ENCODE assay signal across 20 cellular contexts in the genomic region with DNA sequence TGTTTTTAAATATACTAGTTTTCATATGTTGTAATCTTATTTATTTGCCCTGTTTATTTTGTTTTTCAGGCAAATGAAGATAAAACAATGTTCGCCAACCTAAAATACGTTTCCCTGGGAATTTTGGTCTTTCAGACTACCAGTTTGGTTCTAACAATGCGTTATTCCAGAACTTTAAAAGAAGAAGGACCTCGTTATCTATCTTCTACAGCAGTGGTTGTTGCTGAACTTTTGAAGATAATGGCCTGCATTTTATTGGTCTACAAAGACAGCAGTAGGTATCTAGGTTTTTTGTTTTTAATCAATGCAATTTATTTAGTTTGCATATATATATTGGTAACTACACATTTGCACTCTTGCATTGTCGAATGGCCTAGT. TPM values are rescaled to one million over a fixed set of nuclear protein-coding genes. Genes with fewer than 3 reads are reported as not detected.
DNase-seq lines count a peak whose midpoint lies in the region; ATAC-seq and TF ChIP-seq lines count a peak whose summit lies in the region.
"Had no signal": no experiment of that assay in that cellular context is flagged by ENCODE, and none has a peak within 500 bp of the region (broad histone marks: within the 10 kb centered on the region; RNA-seq: fewer than 3 reads in every experiment).

No MANE protein-coding gene starts in this region.

- TF ChIP-seq EP300 in upper lobe of left lung (IDR thresholded peaks at IDR 0.05) = no peak

- POLR2A ChIA-PET in Caco-2 (lab: Charles Lee) (no interaction called here), WTC11 (lab: Charles Lee) (no interaction called here)

- H3K36me3 ChIP-seq in Caco-2 (ENCODE audit: control insufficient read depth, insufficient read depth, low read length) (no peaks in the 10 kb centered on the region), HUES6 (ENCODE audit: control insufficient read depth, insufficient read depth, low read length) (peaks cover 8% of the 10 kb centered on the region), parathyroid adenoma (ENCODE audit: control insufficient read depth, insufficient read depth, low read length) (no peaks in the 10 kb centered on the region), upper lobe of left lung (peaks cover 0 to 30% (median 2%) of the 10 kb centered on the region in 4 donors)

- DNase-seq in Caco-2 = no peak
- no peak for DNase-seq in WTC11 (ENCODE audit: low spot score)
- DNase-seq in stimulated activated CD4-positive, alpha-beta T cell treated with anti-CD3 and anti-CD28 coated beads, Interleukin-4, amount 100 ng/mL, for 24 hours = no peak
- DNase-seq in upper lobe of left lung = no peak
- no peak for DNase-seq in left colon
- DNase-seq: DMS79, MG63, NCI-H1048, NCI-H1417 treated with DMSO at 0.1 percent for 48 hours, NCI-H187 treated with DMSO at 0.1 percent for 48 hours, NCI-H2107, NCI-H446 treated with DMSO at 0.1 percent for 48 hours, NCI-H526 treated with DMSO at 0.1 percent for 48 hours, SHP77 treated with DMSO at 0.1 percent for 48 hours had no signal

- H3K9ac ChIP-seq in HUES6 (ENCODE audit: low read length) (no peak overlapping the region), parathyroid adenoma (no peak overlapping the region)

- no peak for TF ChIP-seq CTCF in Caco-2 (IDR thresholded peaks at IDR 0.05; ENCODE audit: insufficient read depth in 1 of 2, low read depth in 1 of 2, low read length in 1 of 2, severe bottlenecking in 1 of 2, unreplicated experiment in 1 of 2)
- TF ChIP-seq CTCF in WTC11 (IDR thresholded peaks at IDR 0.05) = no peak
- TF ChIP-seq CTCF in parathyroid adenoma (IDR thresholded peaks at IDR 0.05) = no peak
- no peak for TF ChIP-seq CTCF in upper lobe of left lung (IDR thresholded peaks at IDR 0.05)

- H3K79me2 ChIP-seq in parathyroid adenoma = peaks cover 2% of the 10 kb centered on the region

- H3K4me2 ChIP-seq in parathyroid adenoma (ENCODE audit: low read length) = peak overlapping the region; percentile 1

- no peak for ATAC-seq in WTC11
- ATAC-seq in GM21576 (IDR thresholded peaks at IDR 0.05; ENCODE audit: unreplicated experiment) = no peak
- no peak for ATAC-seq in upper lobe of left lung (ENCODE audit: low FRiP score in 2 of 2)
- ATAC-seq in left colon = no peak

- CTCF ChIA-PET in Caco-2 (lab: Charles Lee) (no interaction called here), WTC11 (lab: Charles Lee) (no interaction called here)

- H3K4me1 Mint-ChIP-seq in Caco-2 (ENCODE audit: low read depth, unreplicated experiment) (no peaks in the 10 kb centered on the region), WTC11 (0 out of 2 replicates have a peak, but pooled peaks cover 7% of the 10 kb centered on the region)
- H3K4me1 Mint-ChIP-seq: CD14-positive monocyte had no signal

- no peaks in the 10 kb centered on the region for H3K4me1 ChIP-seq in Caco-2
- no peaks in the 10 kb centered on the region for H3K4me1 ChIP-seq in HUES6 (ENCODE audit: control insufficient read depth, insufficient read depth, low read length)
- H3K4me1 ChIP-seq in parathyroid adenoma = no peaks in the 10 kb centered on the region
- no peaks in the 10 kb centered on the region for H3K4me1 ChIP-seq in upper lobe of left lung

- TF ChIP-seq POLR2A in upper lobe of left lung (IDR thresholded peaks at IDR 0.05) = no peak

- H3K9me3 Mint-ChIP-seq in Caco-2 (ENCODE audit: unreplicated experiment) (no peaks in the 10 kb centered on the region), WTC11 (peaks cover 26% of the 10 kb centered on the region)

- H3K9me3 ChIP-seq in Caco-2 (peaks cover 6% of the 10 kb centered on the region; the same call in 1 of the 2 replicates), HUES6 (ENCODE audit: control insufficient read depth, insufficient read depth, low read depth, low read length) (peaks cover 8% of the 10 kb centered on the region; the same call in 1 of the 2 replicates), parathyroid adenoma (ENCODE audit: control insufficient read depth, low read length) (no peaks in the 10 kb centered on the region), upper lobe of left lung (peaks cover 6 to 11% (median 10%) of the 10 kb centered on the region in 4 donors)

- no peak overlapping the region for H2AFZ ChIP-seq in parathyroid adenoma

- intact Hi-C loops in Caco-2 (cut with micrococcal nuclease; ENCODE audit: unreplicated experiment) (no loop called here), left colon (cut with DNase I, micrococcal nuclease) (no loop called here)

- H3K27ac Mint-ChIP-seq in Caco-2 (ENCODE audit: unreplicated experiment) (no peak overlapping the region), WTC11 (peak overlapping the region; percentile 13; the same call in 1 of the 2 replicates)
- H3K27ac Mint-ChIP-seq: CD14-positive monocyte had no signal

- 98% methylated on average over 5 of the region's 5 CpGs for WGBS in upper lobe of left lung, 2 donors

- no peak overlapping the region for H3K4me3 Mint-ChIP-seq in Caco-2 (ENCODE audit: unreplicated experiment)
- H3K4me3 Mint-ChIP-seq in WTC11 = no peak overlapping the region
- H3K4me3 Mint-ChIP-seq: CD14-positive monocyte had no signal

- H3K27me3 ChIP-seq in Caco-2 (replicated peaks; ENCODE audit: control insufficient read depth, insufficient read depth, low read length) (no peaks in the 10 kb centered on the region), HUES6 (ENCODE audit: control insufficient read depth, insufficient read depth, low read length) (no peaks in the 10 kb centered on the region), parathyroid adenoma (ENCODE audit: control insufficient read depth, insufficient read depth, low read length) (no peaks in the 10 kb centered on the region), upper lobe of left lung (no peaks in the 10 kb centered on the region)
- H3K27me3 ChIP-seq: MG63 had no signal

- H3K27me3 Mint-ChIP-seq in Caco-2 (ENCODE audit: insufficient read depth, unreplicated experiment) (no peaks in the 10 kb centered on the region), WTC11 (ENCODE audit: low read depth) (no peaks in the 10 kb centered on the region)

- H3K27ac ChIP-seq in HUES6 (ENCODE audit: low read depth, low read length) (0 out of 2 replicates have a peak overlapping the region, but pooled peaks have one; percentile 21), parathyroid adenoma (no peak overlapping the region), upper lobe of left lung (no peak overlapping the region)
- H3K27ac ChIP-seq: RWPE1, SK-N-MC had no signal

- H3K4me3 ChIP-seq in Caco-2 (ENCODE audit: low read depth, low read length) (no peak overlapping the region), HUES6 (ENCODE audit: low read depth, low read length) (no peak overlapping the region), parathyroid adenoma (ENCODE audit: low read depth, low read length) (no peak overlapping the region), upper lobe of left lung (no peak overlapping the region)
- H3K4me3 ChIP-seq: MG63, SK-N-MC had no signal

- H3K36me3 Mint-ChIP-seq in Caco-2 (ENCODE audit: insufficient read depth, unreplicated experiment) = peaks cover 7% of the 10 kb centered on the region
- H3K36me3 Mint-ChIP-seq in WTC11 = peaks cover 38% of the 10 kb centered on the region

- TSS peak; percentile 10 for BruUV-seq in Caco-2 (replicated peaks; lab: Mats Ljungman, UMichigan)

TF ChIP-seq in WTC11, 78 proteins besides CTCF, POLR2A, EP300 and RAD21 (continues in another document):
- TF ChIP-seq GABPB1 (CRISPR knock-in tag; IDR thresholded peaks at IDR 0.05) (no peak), HMGA2 (CRISPR knock-in tag; IDR thresholded peaks at IDR 0.05) (no peak), IRF2 (CRISPR knock-in tag; IDR thresholded peaks at IDR 0.05; ENCODE audit: borderline replicate concordance, low read depth) (no peak), FOXK1 (CRISPR knock-in tag; IDR thresholded peaks at IDR 0.05) (no peak), ZNF263 (CRISPR knock-in tag; IDR thresholded peaks at IDR 0.05; ENCODE audit: low read depth) (no peak), ZNF671 (CRISPR knock-in tag; IDR thresholded peaks at IDR 0.05) (no peak), SMAD3 (CRISPR knock-in tag; IDR thresholded peaks at IDR 0.05; ENCODE audit: borderline replicate concordance) (no peak), OVOL2 (CRISPR knock-in tag; IDR thresholded peaks at IDR 0.05; ENCODE audit: borderline replicate concordance) (no peak), ATF1 (CRISPR knock-in tag; IDR thresholded peaks at IDR 0.05) (no peak), CBFB (CRISPR knock-in tag; IDR thresholded peaks at IDR 0.05; ENCODE audit: low read depth) (no peak), SP1 (CRISPR knock-in tag; conservative IDR thresholded peaks at IDR 0.05) (no peak), NR3C1 (CRISPR knock-in tag; conservative IDR thresholded peaks at IDR 0.05; ENCODE audit: low read depth) (no peak), TCF7 (CRISPR knock-in tag; IDR thresholded peaks at IDR 0.05; ENCODE audit: low read depth) (no peak), MYBL2 (CRISPR knock-in tag; IDR thresholded peaks at IDR 0.05) (no peak), TEAD1 (CRISPR knock-in tag; IDR thresholded peaks at IDR 0.05) (no peak)
- TF ChIP-seq, protein P1, sequence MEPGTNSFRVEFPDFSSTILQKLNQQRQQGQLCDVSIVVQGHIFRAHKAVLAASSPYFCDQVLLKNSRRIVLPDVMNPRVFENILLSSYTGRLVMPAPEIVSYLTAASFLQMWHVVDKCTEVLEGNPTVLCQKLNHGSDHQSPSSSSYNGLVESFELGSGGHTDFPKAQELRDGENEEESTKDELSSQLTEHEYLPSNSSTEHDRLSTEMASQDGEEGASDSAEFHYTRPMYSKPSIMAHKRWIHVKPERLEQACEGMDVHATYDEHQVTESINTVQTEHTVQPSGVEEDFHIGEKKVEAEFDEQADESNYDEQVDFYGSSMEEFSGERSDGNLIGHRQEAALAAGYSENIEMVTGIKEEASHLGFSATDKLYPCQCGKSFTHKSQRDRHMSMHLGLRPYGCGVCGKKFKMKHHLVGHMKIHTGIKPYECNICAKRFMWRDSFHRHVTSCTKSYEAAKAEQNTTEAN (CRISPR knock-in tag; IDR thresholded peaks at IDR 0.05) = no peak
- TF ChIP-seq, protein P2, sequence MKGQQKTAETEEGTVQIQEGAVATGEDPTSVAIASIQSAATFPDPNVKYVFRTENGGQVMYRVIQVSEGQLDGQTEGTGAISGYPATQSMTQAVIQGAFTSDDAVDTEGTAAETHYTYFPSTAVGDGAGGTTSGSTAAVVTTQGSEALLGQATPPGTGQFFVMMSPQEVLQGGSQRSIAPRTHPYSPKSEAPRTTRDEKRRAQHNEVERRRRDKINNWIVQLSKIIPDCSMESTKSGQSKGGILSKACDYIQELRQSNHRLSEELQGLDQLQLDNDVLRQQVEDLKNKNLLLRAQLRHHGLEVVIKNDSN (CRISPR knock-in tag; IDR thresholded peaks at IDR 0.05) = no peak

RNA-seq across cellular contexts. Expression of a gene that starts 23.7 kb away (rescaled TPM):
- total RNA-seq in Caco-2 (2022) = 16.9 and 17.4 TPM in 2 replicates
- 14.1 to 15.9 TPM (median 14.5 TPM) in 3 replicates for total RNA-seq in WTC11 (2021)
- total RNA-seq in upper lobe of left lung = 10 to 100 TPM; 19.9 to 49.7 (median 25.2) TPM
- 100 to 1,000 TPM; 180 to 192 TPM for total RNA-seq in left colon
